ENCODE assay signal across 10 cellular contexts in genomic region chr6:41451039-41451438, GRCh38.
DNase-seq lines count a peak whose midpoint lies in the region; ATAC-seq and TF ChIP-seq lines count a peak whose summit lies in the region.
"Had no signal": no experiment of that assay in that cellular context is flagged by ENCODE, and none has a peak within 500 bp of the region (broad histone marks: within the 10 kb centered on the region; RNA-seq: fewer than 3 reads in every experiment).

No MANE protein-coding gene starts in this region.

- intact Hi-C loops in OCI-LY7 (cut with micrococcal nuclease; ENCODE audit: unreplicated experiment): no loop called here

- no peaks in the 10 kb centered on the region for H3K36me3 ChIP-seq in OCI-LY7 (ENCODE audit: insufficient read depth, low read length)

- H2AFZ ChIP-seq in OCI-LY7 (ENCODE audit: low read length): no peak overlapping the region

- H3K4me3 ChIP-seq in OCI-LY7 (ENCODE audit: low read depth, low read length, poor library complexity, severe bottlenecking) (no peak overlapping the region), fibroblast of villous mesenchyme (ENCODE audit: low read depth, low read length) (no peak overlapping the region), retinal pigment epithelial cell (ENCODE audit: low read length) (no peak overlapping the region)

- ATAC-seq in HG02642 (IDR thresholded peaks at IDR 0.05; ENCODE audit: poor library complexity, unreplicated experiment) (no peak), HG02571 (IDR thresholded peaks at IDR 0.05; ENCODE audit: unreplicated experiment) (no peak)
- ATAC-seq: naive thymus-derived CD4-positive, alpha-beta T cell had no signal

- no peaks in the 10 kb centered on the region for H3K9me3 ChIP-seq in OCI-LY7 (ENCODE audit: low read length)

- H3K9me2 ChIP-seq in OCI-LY7 (ENCODE audit: insufficient read depth, low read length): no peaks in the 10 kb centered on the region

- CTCF ChIA-PET in OCI-LY7 (lab: Charles Lee; ENCODE audit: unreplicated experiment): interaction anchor here (0.5 to 0.8 kb wide), 3 partner anchors 12 to 272 kb away, joined by 3 to 4 read pairs (median 3); no protein-coding TSS in a partner anchor

- no TSS peak for BruUV-seq in OCI-LY7 (replicated peaks; lab: Mats Ljungman, UMichigan)

- peak; percentile 35; the same call in 1 of the 3 replicates for TF ChIP-seq CTCF in GM12872 (IDR thresholded peaks at IDR 0.05; ENCODE audit: insufficient read depth, low read depth, low read length)
- peak; percentile 46; the same call in 1 of the 2 replicates for TF ChIP-seq CTCF in OCI-LY7 (conservative IDR thresholded peaks at IDR 0.05; ENCODE audit: low read length)
- peak; percentile 12 for TF ChIP-seq CTCF in fibroblast of villous mesenchyme (IDR thresholded peaks at IDR 0.05; ENCODE audit: insufficient read depth, low read depth, low read length)
- peak; percentile 32 for TF ChIP-seq CTCF in retinal pigment epithelial cell (conservative IDR thresholded peaks at IDR 0.05; ENCODE audit: low read depth, low read length)

- no peak overlapping the region for H3K27ac ChIP-seq in OCI-LY7 (ENCODE audit: low read depth, low read length, poor library complexity, severe bottlenecking)

- no peaks in the 10 kb centered on the region for H3K79me2 ChIP-seq in OCI-LY7 (ENCODE audit: insufficient read depth, low read depth, low read length)

- DNase-seq in OCI-LY7 (ENCODE audit: low spot score): peak; percentile 13
- DNase-seq in fibroblast of villous mesenchyme (ENCODE audit: low read depth): no peak
- no peak for DNase-seq in retinal pigment epithelial cell (ENCODE audit: low read depth)
- DNase-seq in NCI-H345 (lab: John Stamatoyannopoulos, UW): no peak
- no peak for DNase-seq in SHP77 (lab: John Stamatoyannopoulos, UW)
- DNase-seq: naive thymus-derived CD4-positive, alpha-beta T cell; stimulated activated CD4-positive, alpha-beta T cell treated with anti-CD3 and anti-CD28 coated beads, Interleukin-4, amount 100 ng/mL, for 24 hours had no signal

- POLR2A ChIA-PET in OCI-LY7 (lab: Charles Lee): no interaction called here

- H3K4me2 ChIP-seq in OCI-LY7 (ENCODE audit: low read length): no peak overlapping the region

- H4K20me1 ChIP-seq in OCI-LY7 (ENCODE audit: insufficient read depth, low read length): no peaks in the 10 kb centered on the region

- H3K4me1 ChIP-seq in OCI-LY7 (ENCODE audit: insufficient read depth, low read length, poor library complexity, severe bottlenecking): no peaks in the 10 kb centered on the region
